In genomic region chr6:44176935-44177509, GRCh38 we compare ENCODE assay signal across 10 cellular contexts. TPM values are rescaled to one million over a fixed set of nuclear protein-coding genes. Genes with fewer than 3 reads are reported as not detected.
DNase-seq lines count a peak whose midpoint lies in the region; ATAC-seq lines count a peak whose summit lies in the region.
"Had no signal": no experiment of that assay in that cellular context is flagged by ENCODE, and none has a peak within 500 bp of the region (broad histone marks: within the 10 kb centered on the region; RNA-seq: fewer than 3 reads in every experiment).

No MANE protein-coding gene starts in this region.

- no peak overlapping the region for H2BK15ac ChIP-seq in mesendoderm (replicated peaks; ENCODE audit: low read depth)

- H3K23ac ChIP-seq in mesendoderm (ENCODE audit: low read length), result no peak overlapping the region

- WGBS in mesendoderm (ENCODE audit: extremely low coverage, insufficient coverage, low lambda C conversion rate), result no CpG with 5 or more reads among the region's 21 CpGs

- H3K27me3 ChIP-seq in mesendoderm (ENCODE audit: insufficient read depth, low read length, poor library complexity), result no peaks in the 10 kb centered on the region

- no peak overlapping the region for H3K56ac ChIP-seq in mesendoderm (ENCODE audit: low read length)

- no peak overlapping the region for H3K4me3 ChIP-seq in mesendoderm (ENCODE audit: low read length)

- CTCF ChIA-PET in activated naive CD4-positive, alpha-beta T cell treated with anti-CD3 and anti-CD28 coated beads, Interleukin-2, amount 10 ng/mL, durations not matched to agents 7 days and 5 days (lab: Charles Lee), result interaction anchor here (0.9 to 1.7 kb wide), 5 partner anchors 9 to 80 kb away, joined by 3 to 4 read pairs (median 3); no protein-coding TSS in a partner anchor

- peak; percentile 38 for DNase-seq in activated naive CD4-positive, alpha-beta T cell treated with anti-CD3 and anti-CD28 coated beads, Interleukin-2, amount 10 ng/mL, durations not matched to agents 7 days and 5 days
- no peak for DNase-seq in activated naive CD4-positive, alpha-beta T cell treated with Interleukin-2 at 50 U/mL for 16 hours
- DNase-seq in activated T-cell treated with anti-CD3 and anti-CD28 coated beads, Interleukin-2, amount 50 U/mL, for 72 hours, result peak; percentile 47 to 61
- peak; percentile 70 for DNase-seq in stimulated activated naive B cell treated with anti-CD40 and anti-IgM and Interleukin-4, amounts not matched to agents 10 μg/mL and 1 μg/mL and 100 μg/mL, for 72 hours
- DNase-seq in ACHN (no peak), mesendoderm (no peak), mucosa of gallbladder (ENCODE audit: low spot score) (no peak)

- H4K8ac ChIP-seq in mesendoderm (ENCODE audit: low read depth, low read length), result no peak overlapping the region

- H3K9me3 Mint-ChIP-seq in activated naive CD4-positive, alpha-beta T cell treated with anti-CD3 and anti-CD28 coated beads, Interleukin-2, amount 10 ng/mL, durations not matched to agents 7 days and 5 days, result no peaks in the 10 kb centered on the region
- H3K9me3 Mint-ChIP-seq in activated T-cell treated with anti-CD3 and anti-CD28 coated beads, Interleukin-2, amount 50 U/mL, for 72 hours, result no peaks in the 10 kb centered on the region
- no peaks in the 10 kb centered on the region for H3K9me3 Mint-ChIP-seq in stimulated activated naive B cell treated with anti-CD40 and anti-IgM and Interleukin-4, amounts not matched to agents 10 μg/mL and 1 μg/mL and 100 μg/mL, for 72 hours

- ATAC-seq in HG02981 (IDR thresholded peaks at IDR 0.05; ENCODE audit: unreplicated experiment), result peak; percentile 57
- peak; percentile 74 to 77 for ATAC-seq in activated T-cell treated with anti-CD3 and anti-CD28 coated beads, Interleukin-2, amount 50 U/mL, for 72 hours (replicated peaks in 1 of 2)
- peak; percentile 82 to 85 for ATAC-seq in stimulated activated naive B cell treated with anti-CD40 and anti-IgM and Interleukin-4, amounts not matched to agents 10 μg/mL and 1 μg/mL and 100 μg/mL, for 72 hours (replicated peaks)

- H2AK5ac ChIP-seq in mesendoderm (ENCODE audit: low read length), result no peak overlapping the region

- no peak overlapping the region for H2BK5ac ChIP-seq in mesendoderm (ENCODE audit: low read length)

- no peak overlapping the region for H4K5ac ChIP-seq in mesendoderm (ENCODE audit: low read length)

- H3K79me2 ChIP-seq in mesendoderm (ENCODE audit: control insufficient read depth, insufficient read depth, low read length), result no peaks in the 10 kb centered on the region

- no peaks in the 10 kb centered on the region for H3K4me1 ChIP-seq in mesendoderm (ENCODE audit: control insufficient read depth, low read depth, low read length)

- no peak overlapping the region for H3K18ac ChIP-seq in mesendoderm (ENCODE audit: low read length)

- no peak overlapping the region for H3K4me2 ChIP-seq in mesendoderm (ENCODE audit: low read length)

- H2BK120ac ChIP-seq in mesendoderm (ENCODE audit: low read depth, low read length), result no peak overlapping the region

- in situ Hi-C loops in ACHN (cut with HindIII; ENCODE audit: low pct_ligation_motif_present, low pct_unique_long_range_greater_than_20kb, low sequenced_read_pairs), result no loop called here

- H3K4me1 Mint-ChIP-seq in activated naive CD4-positive, alpha-beta T cell treated with anti-CD3 and anti-CD28 coated beads, Interleukin-2, amount 10 ng/mL, durations not matched to agents 7 days and 5 days, result peaks cover 14% of the 10 kb centered on the region
- H3K4me1 Mint-ChIP-seq in activated T-cell treated with anti-CD3 and anti-CD28 coated beads, Interleukin-2, amount 50 U/mL, for 72 hours (ENCODE audit: low read depth), result peaks cover 28% of the 10 kb centered on the region
- peaks cover 17 to 26% of the 10 kb centered on the region in 2 donors for H3K4me1 Mint-ChIP-seq in stimulated activated naive B cell treated with anti-CD40 and anti-IgM and Interleukin-4, amounts not matched to agents 10 μg/mL and 1 μg/mL and 100 μg/mL, for 72 hours

- no peak overlapping the region for H3K27ac ChIP-seq in mesendoderm (ENCODE audit: low read depth, low read length)

- H3K27me3 Mint-ChIP-seq in activated naive CD4-positive, alpha-beta T cell treated with anti-CD3 and anti-CD28 coated beads, Interleukin-2, amount 10 ng/mL, durations not matched to agents 7 days and 5 days, result peaks cover 48% of the 10 kb centered on the region
- no peaks in the 10 kb centered on the region for H3K27me3 Mint-ChIP-seq in activated T-cell treated with anti-CD3 and anti-CD28 coated beads, Interleukin-2, amount 50 U/mL, for 72 hours (ENCODE audit: low read depth)
- peaks cover 9 to 16% of the 10 kb centered on the region in 2 donors for H3K27me3 Mint-ChIP-seq in stimulated activated naive B cell treated with anti-CD40 and anti-IgM and Interleukin-4, amounts not matched to agents 10 μg/mL and 1 μg/mL and 100 μg/mL, for 72 hours

- H3K4me3 Mint-ChIP-seq in activated naive CD4-positive, alpha-beta T cell treated with anti-CD3 and anti-CD28 coated beads, Interleukin-2, amount 10 ng/mL, durations not matched to agents 7 days and 5 days, result no peak overlapping the region
- H3K4me3 Mint-ChIP-seq in activated T-cell treated with anti-CD3 and anti-CD28 coated beads, Interleukin-2, amount 50 U/mL, for 72 hours, result peak overlapping the region in 1 of 2 donors; percentile 54
- H3K4me3 Mint-ChIP-seq in stimulated activated naive B cell treated with anti-CD40 and anti-IgM and Interleukin-4, amounts not matched to agents 10 μg/mL and 1 μg/mL and 100 μg/mL, for 72 hours, result peak overlapping the region; percentile 68 to 76

- no peak overlapping the region for H3K27ac Mint-ChIP-seq in activated naive CD4-positive, alpha-beta T cell treated with anti-CD3 and anti-CD28 coated beads, Interleukin-2, amount 10 ng/mL, durations not matched to agents 7 days and 5 days
- no peak overlapping the region for H3K27ac Mint-ChIP-seq in activated T-cell treated with anti-CD3 and anti-CD28 coated beads, Interleukin-2, amount 50 U/mL, for 72 hours
- peak overlapping the region; percentile 54 for H3K27ac Mint-ChIP-seq in stimulated activated naive B cell treated with anti-CD40 and anti-IgM and Interleukin-4, amounts not matched to agents 10 μg/mL and 1 μg/mL and 100 μg/mL, for 72 hours

- H3K36me3 ChIP-seq in mesendoderm (ENCODE audit: control insufficient read depth, insufficient read depth, low read length), result no peaks in the 10 kb centered on the region

- no peaks in the 10 kb centered on the region for H3K79me1 ChIP-seq in mesendoderm (ENCODE audit: low read length)

- H3K9ac ChIP-seq in mesendoderm (ENCODE audit: low read length), result no peak overlapping the region

- no peaks in the 10 kb centered on the region for H3K36me3 Mint-ChIP-seq in activated naive CD4-positive, alpha-beta T cell treated with anti-CD3 and anti-CD28 coated beads, Interleukin-2, amount 10 ng/mL, durations not matched to agents 7 days and 5 days
- no peaks in the 10 kb centered on the region for H3K36me3 Mint-ChIP-seq in activated T-cell treated with anti-CD3 and anti-CD28 coated beads, Interleukin-2, amount 50 U/mL, for 72 hours (ENCODE audit: insufficient read depth in 2 of 2)
- no peaks in the 10 kb centered on the region for H3K36me3 Mint-ChIP-seq in stimulated activated naive B cell treated with anti-CD40 and anti-IgM and Interleukin-4, amounts not matched to agents 10 μg/mL and 1 μg/mL and 100 μg/mL, for 72 hours

- H3K4ac ChIP-seq in mesendoderm (ENCODE audit: low read depth, low read length), result no peak overlapping the region

RNA-seq across cellular contexts. Expression of gene CAPN11, which starts 18.4 kb away (rescaled TPM):
- under 1 TPM in 1 of 2 donors, not detected in 1; 0.39 TPM for total RNA-seq in activated T-cell treated with anti-CD3 and anti-CD28 coated beads, Interleukin-2, amount 50 U/mL, for 72 hours
- polyA plus RNA-seq in mesendoderm (2013, experiment 1 of 2), result 0.18 TPM
- 0.22 TPM for polyA plus RNA-seq in mesendoderm (2013, experiment 2 of 2)
- 0.95 TPM for total RNA-seq in mucosa of gallbladder
- total RNA-seq: fibroblast of lung had no signal
- polyA plus RNA-seq: fibroblast of lung had no signal

RNA-seq across cellular contexts. Expression of gene MYMX, which starts 39.7 kb away (rescaled TPM):
- not detected for total RNA-seq in activated T-cell treated with anti-CD3 and anti-CD28 coated beads, Interleukin-2, amount 50 U/mL, for 72 hours
- polyA plus RNA-seq in mesendoderm (2013, experiment 1 of 2), result 0.97 TPM
- 0.98 TPM for polyA plus RNA-seq in mesendoderm (2013, experiment 2 of 2)
- 0.26 TPM for total RNA-seq in mucosa of gallbladder
- total RNA-seq: fibroblast of lung, mononuclear cell had no signal
- polyA plus RNA-seq: fibroblast of lung had no signal

RNA-seq across cellular contexts. Expression of gene SLC29A1, which starts 46.4 kb away (rescaled TPM):
- 10 to 100 TPM; 21.7 to 28.0 TPM for total RNA-seq in activated T-cell treated with anti-CD3 and anti-CD28 coated beads, Interleukin-2, amount 50 U/mL, for 72 hours
- polyA plus RNA-seq in mesendoderm (2013, experiment 1 of 2), result 76.7 TPM
- 79.0 TPM for polyA plus RNA-seq in mesendoderm (2013, experiment 2 of 2)
- 66.1 TPM for total RNA-seq in mucosa of gallbladder

RNA-seq across cellular contexts. Expression of gene TMEM63B, which starts 49.7 kb away (rescaled TPM):
- 10 to 100 TPM; 16.3 to 17.9 TPM for total RNA-seq in activated T-cell treated with anti-CD3 and anti-CD28 coated beads, Interleukin-2, amount 50 U/mL, for 72 hours
- 17.8 TPM for polyA plus RNA-seq in mesendoderm (2013, experiment 1 of 2)
- 17.9 TPM for polyA plus RNA-seq in mesendoderm (2013, experiment 2 of 2)
- 71.8 TPM for total RNA-seq in mucosa of gallbladder

RNA-seq across cellular contexts. Expression of gene MRPL14, which starts 49.8 kb away (rescaled TPM):
- 10 to 100 TPM; 31.6 to 33.6 TPM for total RNA-seq in activated T-cell treated with anti-CD3 and anti-CD28 coated beads, Interleukin-2, amount 50 U/mL, for 72 hours
- 90.4 TPM for polyA plus RNA-seq in mesendoderm (2013, experiment 1 of 2)
- polyA plus RNA-seq in mesendoderm (2013, experiment 2 of 2), result 90.0 TPM
- total RNA-seq in mucosa of gallbladder, result 30.7 TPM

Comparison
In these comparisons a context has a peak if more than half of its experiments do, and no peak if none do; other contexts are left out.
1. DNase-seq: peak in activated naive CD4-positive, alpha-beta T cell treated with anti-CD3 and anti-CD28 coated beads, Interleukin-2, amount 10 ng/mL, durations not matched to agents 7 days and 5 days (single experiment), activated T-cell treated with anti-CD3 and anti-CD28 coated beads, Interleukin-2, amount 50 U/mL, for 72 hours (2 of 2) and stimulated activated naive B cell treated with anti-CD40 and anti-IgM and Interleukin-4, amounts not matched to agents 10 μg/mL and 1 μg/mL and 100 μg/mL, for 72 hours (single experiment); none in activated naive CD4-positive, alpha-beta T cell treated with Interleukin-2 at 50 U/mL for 16 hours (single experiment), ACHN (single experiment), mesendoderm (single experiment) and mucosa of gallbladder (single experiment).
2. Peak in every context shown above with its lines, with median percentiles within 50 percentile points of each other: ATAC-seq.